In the genomic region with DNA sequence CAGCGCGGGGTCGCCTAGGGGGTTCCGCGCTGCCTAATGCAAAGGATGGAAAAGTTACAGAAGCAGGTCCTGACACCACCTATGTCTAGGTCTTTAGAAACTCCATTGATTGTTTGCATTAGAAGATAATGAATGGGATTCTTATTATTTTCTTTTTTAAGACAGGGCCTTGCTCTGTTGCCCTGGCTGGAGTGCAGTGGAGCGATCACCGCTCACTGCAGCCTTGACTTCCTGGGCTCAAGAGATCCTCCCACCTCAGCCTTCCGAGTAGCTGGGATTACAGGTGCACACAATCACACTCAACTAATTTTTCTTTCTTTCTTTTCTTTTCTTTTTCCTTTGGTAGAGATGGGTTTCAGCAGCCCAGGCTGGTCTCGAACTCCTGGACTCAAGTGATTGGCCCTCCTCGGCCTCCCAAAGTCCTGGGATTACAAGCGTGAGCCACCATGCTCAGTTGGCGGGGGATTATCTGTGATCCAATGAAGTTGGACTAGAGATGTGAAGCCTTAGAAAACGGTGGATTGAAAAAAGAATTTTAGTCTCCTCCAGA, we compare ENCODE assay signal across 8 cellular contexts. TPM values are rescaled to one million over a fixed set of nuclear protein-coding genes. Genes with fewer than 3 reads are reported as not detected.
DNase-seq lines count a peak whose midpoint lies in the region; ATAC-seq and TF ChIP-seq lines count a peak whose summit lies in the region.

No MANE protein-coding gene starts in this region.

- no peaks in the 10 kb centered on the region for H3K9me3 Mint-ChIP-seq in stimulated activated naive CD8-positive, alpha-beta T cell treated with anti-CD3 and anti-CD28 coated beads, Interleukin-15, amount 100 ng/mL, for 72 hours

- H3K4me3 ChIP-seq in SK-N-SH (ENCODE audit: low read depth in 2 of 2, low read length in 1 of 2) = peak overlapping the region; percentile 52 to 95
- peak overlapping the region; percentile 85 for H3K4me3 ChIP-seq in right cardiac atrium (ENCODE audit: low read length)

- H3K9me2 ChIP-seq in SK-N-SH = no peaks in the 10 kb centered on the region

- peaks cover 22 to 23% of the 10 kb centered on the region in 2 experiments for H3K36me3 ChIP-seq in SK-N-SH (replicated peaks in 1 of 2; ENCODE audit: control insufficient read depth in 1 of 2, insufficient read depth in 2 of 2, low read length in 1 of 2)

- ATAC-seq in GM18858 (IDR thresholded peaks at IDR 0.05; ENCODE audit: unreplicated experiment) = peak; percentile 6
- peak; percentile 13 for ATAC-seq in HG02678 (IDR thresholded peaks at IDR 0.05; ENCODE audit: unreplicated experiment)
- no peak for ATAC-seq in right cardiac atrium
- ATAC-seq in stimulated activated naive CD8-positive, alpha-beta T cell treated with anti-CD3 and anti-CD28 coated beads, Interleukin-15, amount 100 ng/mL, for 72 hours = peak; percentile 7

- H2AFZ ChIP-seq in SK-N-SH (ENCODE audit: low read depth) = peak overlapping the region; percentile 90

- intact Hi-C loops in right cardiac atrium (cut with DNase I) = no loop called here

- H3K27me3 Mint-ChIP-seq in stimulated activated naive CD8-positive, alpha-beta T cell treated with anti-CD3 and anti-CD28 coated beads, Interleukin-15, amount 100 ng/mL, for 72 hours = no peaks in the 10 kb centered on the region

- no peak overlapping the region for H3K27ac Mint-ChIP-seq in stimulated activated naive CD8-positive, alpha-beta T cell treated with anti-CD3 and anti-CD28 coated beads, Interleukin-15, amount 100 ng/mL, for 72 hours

- H3K4me1 ChIP-seq in SK-N-SH (ENCODE audit: control insufficient read depth in 1 of 2, insufficient read depth in 2 of 2, low read depth in 1 of 2, low read length in 1 of 2) (peaks cover 0 to 8% of the 10 kb centered on the region in 2 experiments; a peak in 3 of 4 replicates), right cardiac atrium (ENCODE audit: control insufficient read depth, insufficient read depth, low read length) (no peaks in the 10 kb centered on the region)

- 54% methylated on average over 12 of the region's 13 CpGs for WGBS in SK-N-SH (ENCODE audit: low lambda C conversion rate)
- WGBS in right cardiac atrium = 48% methylated on average over 13 of the region's 13 CpGs

- H3F3A ChIP-seq in SK-N-SH (replicated peaks; ENCODE audit: insufficient read depth) = peaks cover 7% of the 10 kb centered on the region

- H3K9ac ChIP-seq in SK-N-SH = peak overlapping the region; percentile 75

- H3K79me2 ChIP-seq in SK-N-SH (ENCODE audit: insufficient read depth) = peaks cover 10% of the 10 kb centered on the region; the same call in 1 of the 2 replicates

- H3K4me3 Mint-ChIP-seq in stimulated activated naive CD8-positive, alpha-beta T cell treated with anti-CD3 and anti-CD28 coated beads, Interleukin-15, amount 100 ng/mL, for 72 hours = peak overlapping the region; percentile 92 to 99

- peaks cover 16% of the 10 kb centered on the region for H3K4me1 Mint-ChIP-seq in stimulated activated naive CD8-positive, alpha-beta T cell treated with anti-CD3 and anti-CD28 coated beads, Interleukin-15, amount 100 ng/mL, for 72 hours

- no peak for TF ChIP-seq CTCF in SK-N-SH (IDR thresholded peaks at IDR 0.05)

- CTCF ChIA-PET in SK-N-SH (lab: Yijun Ruan, JAX) = interaction anchor here (0.7 to 6.5 kb wide), 19 partner anchors 10 to 566 kb away, joined by 3 to 87 read pairs (median 7); a partner anchor contains a TSS

- POLR2A ChIA-PET in SK-N-SH (lab: Yijun Ruan, JAX) = interaction anchor here (2.0 to 3.6 kb wide), 2 partner anchors 10 to 154 kb away, joined by 8 to 28 read pairs; a partner anchor contains a TSS

- H3K27ac ChIP-seq in SK-N-SH (ENCODE audit: low read depth in 2 of 2, low read length in 1 of 2) = peak overlapping the region; percentile 74 to 87
- peak overlapping the region; percentile 74 for H3K27ac ChIP-seq in right cardiac atrium (ENCODE audit: low read length)

- no peaks in the 10 kb centered on the region for H3K27me3 ChIP-seq in SK-N-SH (ENCODE audit: insufficient read depth)
- H3K27me3 ChIP-seq in right cardiac atrium (ENCODE audit: control insufficient read depth, insufficient read depth) = no peaks in the 10 kb centered on the region

- no peaks in the 10 kb centered on the region for H4K20me1 ChIP-seq in SK-N-SH (ENCODE audit: insufficient read depth)

- no peak for TF ChIP-seq RAD21 in SK-N-SH (IDR thresholded peaks at IDR 0.05; ENCODE audit: low read length)

- no peak for TF ChIP-seq EP300 in SK-N-SH (IDR thresholded peaks at IDR 0.05; ENCODE audit: borderline replicate concordance in 1 of 2, low read depth in 1 of 2, low read length in 1 of 2)

- H3K9me3 ChIP-seq in SK-N-SH (no peaks in the 10 kb centered on the region), right cardiac atrium (ENCODE audit: control insufficient read depth, low read length) (no peaks in the 10 kb centered on the region)

- H3K4me2 ChIP-seq in SK-N-SH = peak overlapping the region; percentile 86

- DNase-seq in SK-N-SH (no peak), right cardiac atrium (no peak), NCI-H2196 treated with DMSO at 0.1 percent for 48 hours (lab: John Stamatoyannopoulos, UW; ENCODE audit: unreplicated experiment) (no peak), DMS79 treated with DMSO at 0.1 percent for 48 hours (lab: John Stamatoyannopoulos, UW) (no peak), hypothalamus (lab: John Stamatoyannopoulos, UW) (no peak)
- no peak for DNase-seq in stimulated activated naive CD8-positive, alpha-beta T cell treated with anti-CD3 and anti-CD28 coated beads, Interleukin-15, amount 100 ng/mL, for 72 hours

TF ChIP-seq in SK-N-SH, 30 proteins besides CTCF, POLR2A, EP300 and RAD21:
- no peak for TF ChIP-seq TAF1 (IDR thresholded peaks at IDR 0.05; ENCODE audit: borderline replicate concordance, low read depth, low read length)
- TF ChIP-seq NRF1 (IDR thresholded peaks at IDR 0.05; ENCODE audit: low read depth, low read length) = no peak
- no peak for TF ChIP-seq SIN3A (IDR thresholded peaks at IDR 0.05; ENCODE audit: borderline replicate concordance, low read depth, low read length)
- no peak for TF ChIP-seq GABPA (IDR thresholded peaks at IDR 0.05; ENCODE audit: low read depth)
- TF ChIP-seq GATA2 (CRISPR knock-in tag; IDR thresholded peaks at IDR 0.05) = no peak

RNA-seq across cellular contexts. Expression of a gene that starts 0.8 kb away (rescaled TPM):
- polyA plus RNA-seq in SK-N-SH (2012; rRNA removed) = 43.4 and 57.2 TPM in 2 replicates
- 62.2 and 66.7 TPM in 2 replicates for polyA plus RNA-seq in SK-N-SH (2012; cell fraction: cytosol; rRNA removed)
- 43.6 and 57.6 TPM in 2 replicates for polyA plus RNA-seq in SK-N-SH (2012; cell fraction: nucleus; rRNA removed)
- 10 to 100 TPM; 27.0 to 45.0 (median 37.2) TPM for total RNA-seq in right cardiac atrium
- 18.2 TPM for polyA plus RNA-seq in right cardiac atrium

RNA-seq across cellular contexts. Expression of a gene that starts 10.4 kb away (rescaled TPM):
- 7.0 and 10.2 TPM in 2 replicates for polyA plus RNA-seq in SK-N-SH (2012; rRNA removed)
- 9.6 and 10.2 TPM in 2 replicates for polyA plus RNA-seq in SK-N-SH (2012; cell fraction: cytosol; rRNA removed)
- 8.0 and 18.1 TPM in 2 replicates for polyA plus RNA-seq in SK-N-SH (2012; cell fraction: nucleus; rRNA removed)
- 10 to 100 TPM; 17.2 to 20.4 (median 19.9) TPM for total RNA-seq in right cardiac atrium
- 5.0 TPM for polyA plus RNA-seq in right cardiac atrium

Comparison
In these comparisons a context has a peak if more than half of its experiments do, and no peak if none do; other contexts are left out.
1. ATAC-seq: peak in GM18858 (single experiment), HG02678 (single experiment) and stimulated activated naive CD8-positive, alpha-beta T cell treated with anti-CD3 and anti-CD28 coated beads, Interleukin-15, amount 100 ng/mL, for 72 hours (single experiment); none in right cardiac atrium (0 of 2).